ENCODE assay signal across 9 cellular contexts in the genomic region with DNA sequence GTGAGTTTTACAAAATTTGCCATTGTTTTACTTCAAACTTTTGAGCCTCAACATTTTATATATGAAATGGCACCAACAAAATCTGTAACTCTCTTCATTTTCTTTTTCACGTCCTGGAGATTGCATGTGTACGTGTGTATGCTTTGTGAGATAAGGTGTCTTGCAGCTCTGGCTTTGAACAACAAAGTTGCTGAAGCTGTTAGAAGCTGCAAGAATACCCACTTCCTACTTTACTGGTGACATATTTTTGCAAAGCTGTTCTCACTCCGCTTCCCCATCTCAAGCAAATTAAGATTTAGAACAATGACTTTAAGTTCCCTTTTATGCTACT. TPM values are rescaled to one million over a fixed set of nuclear protein-coding genes. Genes with fewer than 3 reads are reported as not detected.
DNase-seq lines count a peak whose midpoint lies in the region; ATAC-seq and TF ChIP-seq lines count a peak whose summit lies in the region.
"Had no signal": no experiment of that assay in that cellular context is flagged by ENCODE, and none has a peak within 500 bp of the region (broad histone marks: within the 10 kb centered on the region; RNA-seq: fewer than 3 reads in every experiment).

No MANE protein-coding gene starts in this region.

- no peak for TF ChIP-seq CTCF in CD4-positive, alpha-beta T cell (IDR thresholded peaks at IDR 0.05)
- TF ChIP-seq CTCF in chondrocyte (IDR thresholded peaks at IDR 0.05) = no peak

- H3K27me3 ChIP-seq in CD4-positive, alpha-beta T cell (ENCODE audit: control insufficient read depth, insufficient read depth, low read length) = no peaks in the 10 kb centered on the region

- no peaks in the 10 kb centered on the region for H3K9me3 Mint-ChIP-seq in CD4-positive, alpha-beta T cell
- no peaks in the 10 kb centered on the region for H3K9me3 Mint-ChIP-seq in activated naive CD8-positive, alpha-beta T cell treated with anti-CD3 and anti-CD28 coated beads, Interleukin-2, amount 50 U/mL, for 24 hours
- H3K9me3 Mint-ChIP-seq in chondrocyte (ENCODE audit: low read depth) = peaks cover 13% of the 10 kb centered on the region

- peaks cover 69% of the 10 kb centered on the region for H3K36me3 Mint-ChIP-seq in CD4-positive, alpha-beta T cell (ENCODE audit: low read depth)
- H3K36me3 Mint-ChIP-seq in activated naive CD8-positive, alpha-beta T cell treated with anti-CD3 and anti-CD28 coated beads, Interleukin-2, amount 50 U/mL, for 24 hours (ENCODE audit: low read depth) = peaks cover 12% of the 10 kb centered on the region
- H3K36me3 Mint-ChIP-seq in chondrocyte (ENCODE audit: low read depth) = no peaks in the 10 kb centered on the region

- peak overlapping the region; percentile 61 for H3K4me3 Mint-ChIP-seq in CD4-positive, alpha-beta T cell
- H3K4me3 Mint-ChIP-seq in activated naive CD8-positive, alpha-beta T cell treated with anti-CD3 and anti-CD28 coated beads, Interleukin-2, amount 50 U/mL, for 24 hours = peak overlapping the region; percentile 73
- H3K4me3 Mint-ChIP-seq in chondrocyte (ENCODE audit: unreplicated experiment) = no peak overlapping the region

- H3K27ac Mint-ChIP-seq in CD4-positive, alpha-beta T cell = peak overlapping the region; percentile 96
- H3K27ac Mint-ChIP-seq in activated naive CD8-positive, alpha-beta T cell treated with anti-CD3 and anti-CD28 coated beads, Interleukin-2, amount 50 U/mL, for 24 hours = peak overlapping the region; percentile 94
- H3K27ac Mint-ChIP-seq in chondrocyte (ENCODE audit: unreplicated experiment) = no peak overlapping the region

- H3K9me3 ChIP-seq in CD4-positive, alpha-beta T cell (ENCODE audit: control insufficient read depth, low read length) = no peaks in the 10 kb centered on the region

- DNase-seq in CD4-positive, alpha-beta T cell = peak in 1 of 10 experiments; percentile 30
- DNase-seq in activated naive CD8-positive, alpha-beta T cell treated with anti-CD3 and anti-CD28 coated beads, Interleukin-2, amount 50 U/mL, for 24 hours = no peak
- DNase-seq in middle frontal gyrus (ENCODE audit: extremely low spot score, low spot score) = no peak
- no peak for DNase-seq in NCI-H1694 (lab: John Stamatoyannopoulos, UW)
- no peak for DNase-seq in HUDEP-2 (lab: John Stamatoyannopoulos, UW; ENCODE audit: unreplicated experiment in 76 of 76)
- DNase-seq in chondrocyte (ENCODE audit: low spot score) = no peak

- peak; percentile 64 for ATAC-seq in CD4-positive, alpha-beta T cell (ENCODE audit: poor library complexity)
- ATAC-seq in GM19438 (IDR thresholded peaks at IDR 0.05; ENCODE audit: low read depth, unreplicated experiment) (peak; percentile 75), HG03571 (IDR thresholded peaks at IDR 0.05; ENCODE audit: unreplicated experiment) (peak; percentile 82)
- ATAC-seq in activated naive CD8-positive, alpha-beta T cell treated with anti-CD3 and anti-CD28 coated beads, Interleukin-2, amount 50 U/mL, for 24 hours = no peak

- peak overlapping the region; percentile 85 for H3K27ac ChIP-seq in CD4-positive, alpha-beta T cell (ENCODE audit: low read depth, low read length)
- H3K27ac ChIP-seq: parathyroid adenoma had no signal

- CTCF ChIA-PET in CD4-positive, alpha-beta T cell (lab: Charles Lee) = interaction anchor here (0.9 to 1.8 kb wide), 6 partner anchors 13 to 40 kb away, joined by 3 to 8 read pairs (median 4); no protein-coding TSS in a partner anchor

- peaks cover 97% of the 10 kb centered on the region for H3K4me1 Mint-ChIP-seq in CD4-positive, alpha-beta T cell (ENCODE audit: low read depth)
- H3K4me1 Mint-ChIP-seq in activated naive CD8-positive, alpha-beta T cell treated with anti-CD3 and anti-CD28 coated beads, Interleukin-2, amount 50 U/mL, for 24 hours = peaks cover 95% of the 10 kb centered on the region
- H3K4me1 Mint-ChIP-seq in chondrocyte (ENCODE audit: low read depth) = no peaks in the 10 kb centered on the region

- H3K27me3 Mint-ChIP-seq in CD4-positive, alpha-beta T cell = no peaks in the 10 kb centered on the region
- no peaks in the 10 kb centered on the region for H3K27me3 Mint-ChIP-seq in activated naive CD8-positive, alpha-beta T cell treated with anti-CD3 and anti-CD28 coated beads, Interleukin-2, amount 50 U/mL, for 24 hours
- H3K27me3 Mint-ChIP-seq in chondrocyte (ENCODE audit: low read depth) = peaks cover 6% of the 10 kb centered on the region

- intact Hi-C loops in CD4-positive, alpha-beta T cell (cut with DNase I, micrococcal nuclease) = loop anchor here (1.0 to 5.0 kb wide), 4 partner anchors 10 to 40 kb away; partner anchors contain the start of gene FYB1 (in 1 of the 2)

- POLR2A ChIA-PET in CD4-positive, alpha-beta T cell (lab: Charles Lee) = interaction anchor here (0.6 to 15.8 kb wide), 13 partner anchors 13 to 120 kb away, joined by 3 to 408 read pairs (median 13); partner anchors contain the start of gene RICTOR

RNA-seq across cellular contexts. Expression of gene FYB1, which starts 41.8 kb away (rescaled TPM):
- total RNA-seq in CD4-positive, alpha-beta T cell = 100 to 1,000 TPM; 478 to 497 TPM
- not detected in 3 replicates for total RNA-seq in chondrocyte

Comparison
In these comparisons a context has a peak if more than half of its experiments do, and no peak if none do; other contexts are left out.
1. RNA of gene FYB1, which starts 41.8 kb away (total RNA-seq): 478 to 497 TPM in CD4-positive, alpha-beta T cell; not detected in chondrocyte; every median in the first group is over 100 times any median in the second.